22 cellular contexts compared by ENCODE assay signal in the genomic region with DNA sequence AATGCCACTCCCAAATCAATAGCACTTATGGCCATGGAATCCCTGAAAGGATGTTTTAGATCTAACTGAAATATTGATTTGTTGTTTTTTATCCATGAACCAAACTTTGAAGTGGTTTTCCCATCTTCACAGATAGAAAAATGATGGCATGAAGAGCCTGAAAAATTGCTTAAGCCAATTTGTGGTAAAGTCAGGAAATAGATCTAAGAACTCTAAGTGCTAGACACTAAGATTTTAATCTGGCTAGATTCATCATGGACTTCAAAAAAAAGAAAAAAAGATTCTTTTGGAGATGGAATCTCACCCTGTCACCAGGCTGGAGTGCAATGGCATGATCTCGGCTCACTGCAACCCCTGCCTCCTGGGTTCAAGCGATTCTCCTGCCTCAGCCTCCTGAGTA.
"Had no signal": no experiment of that assay in that cellular context is flagged by ENCODE, and none has a peak within 500 bp of the region (broad histone marks: within the 10 kb centered on the region; RNA-seq: fewer than 3 reads in every experiment).

No MANE protein-coding gene starts in this region.

- H3K36me3 ChIP-seq: suprapubic skin, thyroid gland had no signal

- H3K27me3 ChIP-seq: heart left ventricle, suprapubic skin, thyroid gland had no signal

- H3K9me3 Mint-ChIP-seq: dendritic cell treated with granulocyte-macrophage colony-stimulating factor and Interleukin-4, amounts not matched to agents 40 ng/mL and 50 ng/mL, for 4 days had no signal

- H3K9me3 ChIP-seq: suprapubic skin, thyroid gland had no signal

- H3K4me1 Mint-ChIP-seq: natural killer cell; neural crest cell; stimulated activated effector memory CD8-positive, alpha-beta T cell treated with anti-CD3 and anti-CD28 coated beads, Interleukin-12 subunit alpha, Interleukin-12 subunit beta, amount 100 ng/mL, for 72 hours had no signal

- DNase-seq: cerebellar nuclear complex; effector memory CD8-positive, alpha-beta T cell; erythroblast; foreskin melanocyte; heart left ventricle; hippocampal formation; natural killer cell; posterior cingulate gyrus; stimulated activated CD4-positive, alpha-beta T cell treated with anti-CD3 and anti-CD28 coated beads, Interleukin-4, amount 100 ng/mL, for 1 hour; stimulated activated CD8-positive, alpha-beta memory T cell treated with anti-CD3 and anti-CD28 coated beads, Interleukin-4, amount 100 ng/mL, for 48 hours; stimulated activated naive CD8-positive, alpha-beta T cell treated with anti-CD3 and anti-CD28 coated beads, Interleukin-15, Interleukin-2, amounts not matched to agents 100 U/mL and 50 U/mL, for 24 hours; thyroid gland had no signal

- H3K4me3 ChIP-seq: heart left ventricle, skin epidermis, suprapubic skin, thyroid gland had no signal

- H3K27ac Mint-ChIP-seq: dendritic cell treated with granulocyte-macrophage colony-stimulating factor and Interleukin-4, amounts not matched to agents 40 ng/mL and 50 ng/mL, for 4 days; natural killer cell; stimulated activated effector memory CD8-positive, alpha-beta T cell treated with anti-CD3 and anti-CD28 coated beads, Interleukin-12 subunit alpha, Interleukin-12 subunit beta, amount 100 ng/mL, for 72 hours; type B pancreatic cell had no signal

- H3K27me3 Mint-ChIP-seq: dendritic cell treated with granulocyte-macrophage colony-stimulating factor and Interleukin-4, amounts not matched to agents 40 ng/mL and 50 ng/mL, for 4 days; effector memory CD8-positive, alpha-beta T cell; type B pancreatic cell had no signal

- FAIRE-seq: colon, islet of Langerhans, urothelium cell line had no signal

- H3K4me1 ChIP-seq: suprapubic skin, thyroid gland had no signal

- H3K4me3 Mint-ChIP-seq: dendritic cell treated with granulocyte-macrophage colony-stimulating factor and Interleukin-4, amounts not matched to agents 40 ng/mL and 50 ng/mL, for 4 days; effector memory CD8-positive, alpha-beta T cell; natural killer cell; neural crest cell; stimulated activated effector memory CD8-positive, alpha-beta T cell treated with anti-CD3 and anti-CD28 coated beads, Interleukin-12 subunit alpha, Interleukin-12 subunit beta, amount 100 ng/mL, for 72 hours; type B pancreatic cell had no signal

- ATAC-seq: effector memory CD8-positive, alpha-beta T cell; heart left ventricle; left lobe of liver; natural killer cell; stimulated activated effector memory CD8-positive, alpha-beta T cell treated with anti-CD3 and anti-CD28 coated beads, Interleukin-12 subunit alpha, Interleukin-12 subunit beta, amount 100 ng/mL, for 72 hours; stimulated activated naive CD8-positive, alpha-beta T cell treated with anti-CD3 and anti-CD28 coated beads, Interleukin-15, Interleukin-2, amounts not matched to agents 100 U/mL and 50 U/mL, for 24 hours had no signal

- H3K27ac ChIP-seq: heart left ventricle, suprapubic skin, thyroid gland had no signal
